Comparison of ENCODE assay signal across 16 cellular contexts in the genomic region with DNA sequence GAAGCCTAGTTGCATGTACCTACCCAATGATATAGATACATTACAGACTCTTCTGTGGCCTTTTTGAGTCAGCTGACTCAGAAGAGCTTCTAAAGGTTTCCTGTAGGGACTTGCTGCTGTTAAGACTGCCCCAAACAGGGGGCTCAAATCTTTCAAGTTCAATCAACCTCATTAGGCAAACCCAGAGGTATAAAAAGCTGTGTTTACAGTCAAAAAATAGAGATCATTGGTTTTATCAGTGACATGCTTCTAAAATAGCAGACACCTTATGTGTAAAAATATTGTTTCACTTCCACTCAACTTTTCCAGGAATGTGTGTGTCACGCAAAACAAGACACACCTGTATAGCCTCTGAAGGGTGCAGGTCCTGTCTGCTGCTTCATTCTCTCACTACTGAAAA.
DNase-seq lines count a peak whose midpoint lies in the region; ATAC-seq, FAIRE-seq and TF ChIP-seq lines count a peak whose summit lies in the region.
"Had no signal": no experiment of that assay in that cellular context is flagged by ENCODE, and none has a peak within 500 bp of the region (broad histone marks: within the 10 kb centered on the region; RNA-seq: fewer than 3 reads in every experiment).

No MANE protein-coding gene starts in this region.

- no peak for TF ChIP-seq RAD21 in HepG2 (CRISPR knock-in tag; IDR thresholded peaks at IDR 0.05)

- H2AFZ ChIP-seq in HepG2 (ENCODE audit: low read length), result no peak overlapping the region

- no peak overlapping the region for H3K27ac ChIP-seq in HepG2 (ENCODE audit: extremely low read length, insufficient read depth, low read length)
- H3K27ac ChIP-seq: epithelial cell of prostate had no signal

- peaks cover 10% of the 10 kb centered on the region; the same call in 1 of the 2 replicates for H3K9me3 ChIP-seq in HepG2 (ENCODE audit: low read length)

- no peak overlapping the region for H3K27ac Mint-ChIP-seq in activated CD4-positive, alpha-beta memory T cell treated with anti-CD3 and anti-CD28 coated beads, Interleukin-2, amount 10 ng/mL, durations not matched to agents 7 days and 5 days
- H3K27ac Mint-ChIP-seq in natural killer cell treated with Interleukin-12 subunit alpha and Interleukin-12 subunit beta and Interleukin-15 and Interleukin-18, amount 100 ng/mL, for 72 hours, result no peak overlapping the region
- H3K27ac Mint-ChIP-seq: T-cell, type B pancreatic cell had no signal

- H3K36me3 ChIP-seq in GM06990 (ENCODE audit: control insufficient read depth, insufficient read depth, low read length) (no peaks in the 10 kb centered on the region), HepG2 (replicated peaks in 1 of 2; ENCODE audit: control insufficient read depth in 1 of 2, insufficient read depth in 2 of 2, low read length in 2 of 2) (no peaks in the 10 kb centered on the region)

- no peak for TF ChIP-seq EP300 in HepG2 (IDR thresholded peaks at IDR 0.05; ENCODE audit: low read depth in 2 of 2, low read length in 2 of 2)
- TF ChIP-seq EP300 in HepG2 (CRISPR knock-in tag; IDR thresholded peaks at IDR 0.05; ENCODE audit: borderline replicate concordance), result no peak

- no peaks in the 10 kb centered on the region for H4K20me1 ChIP-seq in HepG2 (ENCODE audit: insufficient read depth, low read length)

- TF ChIP-seq POLR2A in HepG2 (IDR thresholded peaks at IDR 0.05; ENCODE audit: insufficient read depth in 1 of 2, low read depth in 2 of 2, low read length in 2 of 2), result no peak

- no peak overlapping the region for H3K9ac ChIP-seq in HepG2 (ENCODE audit: insufficient read depth, low read depth, low read length)

- H3K4me2 ChIP-seq in HepG2 (ENCODE audit: low read depth, low read length), result no peak overlapping the region

- no peak for FAIRE-seq in HepG2 (lab: Jason Lieb, UNC)
- FAIRE-seq: HTR-8/SVneo had no signal

- no TSS peak for BruUV-seq in HepG2 (replicated peaks; lab: Mats Ljungman, UMichigan)

- CTCF ChIA-PET in activated CD4-positive, alpha-beta memory T cell treated with anti-CD3 and anti-CD28 coated beads, Interleukin-2, amount 10 ng/mL, durations not matched to agents 7 days and 5 days (lab: Charles Lee), result no interaction called here
- CTCF ChIA-PET in HepG2 (lab: Yijun Ruan, JAX; ENCODE audit: low intra/inter-chr PET ratio, low total read pairs), result no interaction called here

- H3K9me3 Mint-ChIP-seq in activated CD4-positive, alpha-beta memory T cell treated with anti-CD3 and anti-CD28 coated beads, Interleukin-2, amount 10 ng/mL, durations not matched to agents 7 days and 5 days, result no peaks in the 10 kb centered on the region
- H3K9me3 Mint-ChIP-seq in natural killer cell treated with Interleukin-12 subunit alpha and Interleukin-12 subunit beta and Interleukin-15 and Interleukin-18, amount 100 ng/mL, for 72 hours, result peaks cover 6% of the 10 kb centered on the region
- H3K9me3 Mint-ChIP-seq: T-cell had no signal

- H3K27me3 ChIP-seq in GM06990 (replicated peaks; ENCODE audit: control insufficient read depth, insufficient read depth, low read length) (no peaks in the 10 kb centered on the region), HepG2 (ENCODE audit: control insufficient read depth in 1 of 2, insufficient read depth in 2 of 2, low read length in 2 of 2) (no peaks in the 10 kb centered on the region)

- in situ Hi-C loops in HepG2 (cut with HindIII; ENCODE audit: extremely low pct_ligation_motif_present, low pct_unique_long_range_greater_than_20kb), result no loop called here

- H3K27me3 Mint-ChIP-seq in activated CD4-positive, alpha-beta memory T cell treated with anti-CD3 and anti-CD28 coated beads, Interleukin-2, amount 10 ng/mL, durations not matched to agents 7 days and 5 days, result no peaks in the 10 kb centered on the region
- H3K27me3 Mint-ChIP-seq in natural killer cell treated with Interleukin-12 subunit alpha and Interleukin-12 subunit beta and Interleukin-15 and Interleukin-18, amount 100 ng/mL, for 72 hours, result no peaks in the 10 kb centered on the region
- H3K27me3 Mint-ChIP-seq: T-cell, type B pancreatic cell had no signal

- H3K4me1 ChIP-seq in HepG2 (ENCODE audit: insufficient read depth, low read length), result peaks cover 13% of the 10 kb centered on the region; the same call in 1 of the 2 replicates

- ATAC-seq in GM19023 (IDR thresholded peaks at IDR 0.05; ENCODE audit: unreplicated experiment), result peak; percentile 61
- ATAC-seq in GM21825 (IDR thresholded peaks at IDR 0.05; ENCODE audit: unreplicated experiment), result peak; percentile 38
- ATAC-seq in HG03342 (IDR thresholded peaks at IDR 0.05; ENCODE audit: unreplicated experiment), result peak; percentile 59
- ATAC-seq in natural killer cell treated with Interleukin-12 subunit alpha and Interleukin-12 subunit beta and Interleukin-15 and Interleukin-18, amount 100 ng/mL, for 72 hours, result no peak
- no peak for ATAC-seq in HG02970 (IDR thresholded peaks at IDR 0.05; ENCODE audit: low FRiP score, unreplicated experiment)
- no peak for ATAC-seq in HepG2
- ATAC-seq: T-cell had no signal

- H3K36me3 Mint-ChIP-seq in activated CD4-positive, alpha-beta memory T cell treated with anti-CD3 and anti-CD28 coated beads, Interleukin-2, amount 10 ng/mL, durations not matched to agents 7 days and 5 days (ENCODE audit: low read depth), result no peaks in the 10 kb centered on the region
- H3K36me3 Mint-ChIP-seq in natural killer cell treated with Interleukin-12 subunit alpha and Interleukin-12 subunit beta and Interleukin-15 and Interleukin-18, amount 100 ng/mL, for 72 hours, result no peaks in the 10 kb centered on the region
- H3K36me3 Mint-ChIP-seq: T-cell, type B pancreatic cell had no signal

- H3K4me1 Mint-ChIP-seq in activated CD4-positive, alpha-beta memory T cell treated with anti-CD3 and anti-CD28 coated beads, Interleukin-2, amount 10 ng/mL, durations not matched to agents 7 days and 5 days, result peaks cover 2% of the 10 kb centered on the region
- no peaks in the 10 kb centered on the region for H3K4me1 Mint-ChIP-seq in natural killer cell treated with Interleukin-12 subunit alpha and Interleukin-12 subunit beta and Interleukin-15 and Interleukin-18, amount 100 ng/mL, for 72 hours (ENCODE audit: low read depth in 2 of 2)

- H3K79me2 ChIP-seq in HepG2 (ENCODE audit: insufficient read depth, low read length), result no peaks in the 10 kb centered on the region

- POLR2A ChIA-PET in activated CD4-positive, alpha-beta memory T cell treated with anti-CD3 and anti-CD28 coated beads, Interleukin-2, amount 10 ng/mL, durations not matched to agents 7 days and 5 days (lab: Charles Lee), result no interaction called here
- POLR2A ChIA-PET in HepG2 (lab: Yijun Ruan, JAX), result no interaction called here

- TF ChIP-seq CTCF in GM06990 (IDR thresholded peaks at IDR 0.05; ENCODE audit: insufficient read depth, low read length, poor library complexity, severe bottlenecking), result no peak
- TF ChIP-seq CTCF in HepG2 (CRISPR knock-in tag; IDR thresholded peaks at IDR 0.05), result no peak

- DNase-seq in GM06990 (ENCODE audit: extremely low read depth, insufficient read length) (peak; percentile 42), HepG2 (ENCODE audit: low spot score) (no peak)
- DNase-seq in activated CD4-positive, alpha-beta memory T cell treated with anti-CD3 and anti-CD28 coated beads, Interleukin-2, amount 10 ng/mL, durations not matched to agents 7 days and 5 days, result no peak
- DNase-seq in natural killer cell treated with Interleukin-12 subunit alpha and Interleukin-12 subunit beta and Interleukin-15 and Interleukin-18, amount 100 ng/mL, for 72 hours (ENCODE audit: low spot score), result no peak
- DNase-seq: activated CD4-positive, alpha-beta T cell treated with anti-CD3 and anti-CD28 coated beads, Interleukin-2, amount 50 U/mL, for 1 hour; activated naive CD4-positive, alpha-beta T cell; NCI-H1048; nucleus accumbens; T-cell had no signal

- intact Hi-C loops in HepG2 (cut with micrococcal nuclease; ENCODE audit: unreplicated experiment), result no loop called here

- H3K4me3 Mint-ChIP-seq in activated CD4-positive, alpha-beta memory T cell treated with anti-CD3 and anti-CD28 coated beads, Interleukin-2, amount 10 ng/mL, durations not matched to agents 7 days and 5 days, result no peak overlapping the region
- H3K4me3 Mint-ChIP-seq in natural killer cell treated with Interleukin-12 subunit alpha and Interleukin-12 subunit beta and Interleukin-15 and Interleukin-18, amount 100 ng/mL, for 72 hours, result no peak overlapping the region
- H3K4me3 Mint-ChIP-seq: T-cell, type B pancreatic cell had no signal

- H3K4me3 ChIP-seq in GM06990 (replicated peaks; ENCODE audit: low read depth, low read length) (no peak overlapping the region), HepG2 (replicated peaks in 1 of 3; ENCODE audit: insufficient read depth in 1 of 3, low read depth in 2 of 3, low read length in 3 of 3) (no peak overlapping the region)

- WGBS in HepG2 (ENCODE audit: low lambda C conversion rate), result 67% methylated on average over 1 of the region's 1 CpG

TF ChIP-seq in HepG2, 621 proteins besides CTCF, POLR2A, EP300 and RAD21 (continues in another document):
- TF ChIP-seq ZNF761 (CRISPR knock-in tag; conservative IDR thresholded peaks at IDR 0.05) (no peak), ARID4A (CRISPR knock-in tag; IDR thresholded peaks at IDR 0.05; ENCODE audit: borderline replicate concordance) (no peak)

Comparison
In these comparisons a context has a peak if more than half of its experiments do, and no peak if none do; other contexts are left out.
1. ATAC-seq: peak in GM19023 (single experiment), GM21825 (single experiment) and HG03342 (single experiment); none in natural killer cell treated with Interleukin-12 subunit alpha and Interleukin-12 subunit beta and Interleukin-15 and Interleukin-18, amount 100 ng/mL, for 72 hours (0 of 2), HG02970 (single experiment) and HepG2 (single experiment).